18 cellular contexts compared by ENCODE assay signal in genomic region chr5:61931236-61931635, GRCh38.
DNase-seq lines count a peak whose midpoint lies in the region; FAIRE-seq and TF ChIP-seq lines count a peak whose summit lies in the region.
"Had no signal": no experiment of that assay in that cellular context is flagged by ENCODE, and none has a peak within 500 bp of the region (broad histone marks: within the 10 kb centered on the region; RNA-seq: fewer than 3 reads in every experiment).

No MANE protein-coding gene starts in this region.

- H3K4me3 ChIP-seq in astrocyte (ENCODE audit: insufficient read depth, low read depth, low read length): no peak overlapping the region
- H3K4me3 ChIP-seq in epithelial cell of esophagus (ENCODE audit: low read length): no peak overlapping the region
- H3K4me3 ChIP-seq in smooth muscle cell: no peak overlapping the region
- H3K4me3 ChIP-seq: BLaER1 treated with 17β-estradiol and CSF1 and Interleukin-3, amounts not matched to agents 10 nM and 100 nM had no signal

- H3K27me3 ChIP-seq in astrocyte (ENCODE audit: insufficient read depth, low read length) (no peaks in the 10 kb centered on the region), smooth muscle cell (ENCODE audit: low read depth) (no peaks in the 10 kb centered on the region)
- H3K27me3 ChIP-seq: BLaER1 treated with 17β-estradiol and CSF1 and Interleukin-3, amounts not matched to agents 10 nM and 100 nM had no signal

- H3K4me1 Mint-ChIP-seq in astrocyte (ENCODE audit: low read depth, unreplicated experiment) (peaks cover 17% of the 10 kb centered on the region), mesothelial cell of epicardium (no peaks in the 10 kb centered on the region)
- H3K4me1 Mint-ChIP-seq: B cell, IgD-negative memory B cell had no signal

- DNase-seq in astrocyte (ENCODE audit: low read depth): peak; percentile 34
- DNase-seq in epithelial cell of esophagus (ENCODE audit: low read depth): peak; percentile 24
- DNase-seq in kidney tubule cell (ENCODE audit: low spot score): peak; percentile 52
- DNase-seq in smooth muscle cell (lab: John Stamatoyannopoulos, UW; ENCODE audit: unreplicated experiment): no peak
- DNase-seq in SIG-M5 (lab: John Stamatoyannopoulos, UW): no peak
- DNase-seq in mesothelial cell of epicardium (ENCODE audit: low spot score in 2 of 2, unreplicated experiment in 2 of 2): no peak
- DNase-seq in RPMI8226: no peak
- DNase-seq: Calu3; CD8-positive, alpha-beta T cell; DMS79 treated with DMSO at 0.1 percent for 48 hours; GF-D8; GOT3; H7; HFFc6 had no signal

- no peaks in the 10 kb centered on the region for H3K9me3 Mint-ChIP-seq in astrocyte (ENCODE audit: unreplicated experiment)
- H3K9me3 Mint-ChIP-seq in mesothelial cell of epicardium: peaks cover 6% of the 10 kb centered on the region
- H3K9me3 Mint-ChIP-seq: CD8-positive, alpha-beta T cell had no signal

- H3K36me3 ChIP-seq in astrocyte (ENCODE audit: insufficient read depth, low read length) (no peaks in the 10 kb centered on the region), smooth muscle cell (ENCODE audit: low read depth) (no peaks in the 10 kb centered on the region)
- H3K36me3 ChIP-seq: BLaER1 treated with 17β-estradiol and CSF1 and Interleukin-3, amounts not matched to agents 10 nM and 100 nM had no signal

- FAIRE-seq in astrocyte (lab: Jason Lieb, UNC): no peak
- FAIRE-seq: HepG2 had no signal

- no peaks in the 10 kb centered on the region for H3F3A ChIP-seq in smooth muscle cell (ENCODE audit: low read depth)

- H3K4me3 Mint-ChIP-seq in astrocyte (ENCODE audit: unreplicated experiment) (peak overlapping the region; percentile 42), mesothelial cell of epicardium (no peak overlapping the region)
- H3K4me3 Mint-ChIP-seq: B cell; CD8-positive, alpha-beta T cell; HFFc6; IgD-negative memory B cell had no signal

- no peaks in the 10 kb centered on the region for H3K27me3 Mint-ChIP-seq in astrocyte (ENCODE audit: low read depth, unreplicated experiment)
- H3K27me3 Mint-ChIP-seq in mesothelial cell of epicardium (ENCODE audit: low read depth): peaks cover 4% of the 10 kb centered on the region
- H3K27me3 Mint-ChIP-seq: IgD-negative memory B cell had no signal

- H3K27ac ChIP-seq in astrocyte (ENCODE audit: low read depth, low read length) (no peak overlapping the region), smooth muscle cell (ENCODE audit: low read depth) (peak overlapping the region; percentile 29)
- H3K27ac ChIP-seq: BLaER1 treated with 17β-estradiol and CSF1 and Interleukin-3, amounts not matched to agents 10 nM and 100 nM had no signal

- no peak overlapping the region for H2AFZ ChIP-seq in astrocyte (ENCODE audit: low read depth, low read length)
- peak overlapping the region; percentile 69 for H2AFZ ChIP-seq in smooth muscle cell (ENCODE audit: low read depth)

- H3K36me3 Mint-ChIP-seq in astrocyte (ENCODE audit: low read depth, unreplicated experiment): no peaks in the 10 kb centered on the region
- no peaks in the 10 kb centered on the region for H3K36me3 Mint-ChIP-seq in mesothelial cell of epicardium
- H3K36me3 Mint-ChIP-seq: CD8-positive, alpha-beta T cell; IgD-negative memory B cell had no signal

- no peaks in the 10 kb centered on the region for H3K9me3 ChIP-seq in astrocyte (ENCODE audit: insufficient read depth, low read depth, low read length)
- H3K9me3 ChIP-seq in smooth muscle cell (replicated peaks; ENCODE audit: low read depth): no peaks in the 10 kb centered on the region
- H3K9me3 ChIP-seq: BLaER1 treated with 17β-estradiol and CSF1 and Interleukin-3, amounts not matched to agents 10 nM and 100 nM had no signal

- H4K20me1 ChIP-seq in astrocyte (ENCODE audit: insufficient read depth, low read length): no peaks in the 10 kb centered on the region
- no peaks in the 10 kb centered on the region for H4K20me1 ChIP-seq in smooth muscle cell (ENCODE audit: low read depth)
- H4K20me1 ChIP-seq: BLaER1 treated with 17β-estradiol and CSF1 and Interleukin-3, amounts not matched to agents 10 nM and 100 nM had no signal

- H3K79me2 ChIP-seq in astrocyte (ENCODE audit: insufficient read depth, low read length) (no peaks in the 10 kb centered on the region), smooth muscle cell (ENCODE audit: low read depth) (no peaks in the 10 kb centered on the region)

- H3K27ac Mint-ChIP-seq in astrocyte (ENCODE audit: unreplicated experiment) (peak overlapping the region; percentile 89), mesothelial cell of epicardium (no peak overlapping the region)
- H3K27ac Mint-ChIP-seq: B cell; CD8-positive, alpha-beta T cell; HFFc6; IgD-negative memory B cell had no signal

- TF ChIP-seq CTCF in astrocyte (IDR thresholded peaks at IDR 0.05; ENCODE audit: insufficient read depth, low read depth, low read length) (no peak), epithelial cell of esophagus (IDR thresholded peaks at IDR 0.05; ENCODE audit: insufficient read depth, low read depth, low read length, missing control alignments) (no peak), smooth muscle cell (IDR thresholded peaks at IDR 0.05; ENCODE audit: borderline replicate concordance, insufficient read depth, poor library complexity, severe bottlenecking) (no peak), mesothelial cell of epicardium (IDR thresholded peaks at IDR 0.05; ENCODE audit: unreplicated experiment) (no peak)

- H3K9ac ChIP-seq in astrocyte (ENCODE audit: low read length): no peak overlapping the region
- no peak overlapping the region for H3K9ac ChIP-seq in smooth muscle cell (ENCODE audit: low read depth)
- H3K9ac ChIP-seq: BLaER1 treated with 17β-estradiol and CSF1 and Interleukin-3, amounts not matched to agents 10 nM and 100 nM had no signal

- no peaks in the 10 kb centered on the region for H3K4me1 ChIP-seq in astrocyte (ENCODE audit: insufficient read depth, low read length)
- no peaks in the 10 kb centered on the region for H3K4me1 ChIP-seq in smooth muscle cell (ENCODE audit: low read depth)
- H3K4me1 ChIP-seq: BLaER1 treated with 17β-estradiol and CSF1 and Interleukin-3, amounts not matched to agents 10 nM and 100 nM had no signal

- no peak overlapping the region for H3K4me2 ChIP-seq in astrocyte (ENCODE audit: low read length)
- H3K4me2 ChIP-seq in smooth muscle cell: peak overlapping the region; percentile 27
- H3K4me2 ChIP-seq: BLaER1 treated with 17β-estradiol and CSF1 and Interleukin-3, amounts not matched to agents 10 nM and 100 nM had no signal

Comparison
In these comparisons a context has a peak if more than half of its experiments do, and no peak if none do; other contexts are left out.
1. DNase-seq: peak in astrocyte (single experiment), epithelial cell of esophagus (single experiment) and kidney tubule cell (single experiment); none in smooth muscle cell (single experiment), SIG-M5 (single experiment), mesothelial cell of epicardium (0 of 2) and RPMI8226 (single experiment).